Comparison of ENCODE assay signal across 8 cellular contexts in genomic region chr14:52069617-52070431, GRCh38. TPM values are rescaled to one million over a fixed set of nuclear protein-coding genes. Genes with fewer than 3 reads are reported as not detected.
DNase-seq lines count a peak whose midpoint lies in the region; ATAC-seq and TF ChIP-seq lines count a peak whose summit lies in the region.

No MANE protein-coding gene starts in this region.

- no peak for ATAC-seq in central memory CD8-positive, alpha-beta T cell (replicated peaks; ENCODE audit: extremely low read depth, poor library complexity, severe bottlenecking)
- ATAC-seq in HG03521 (IDR thresholded peaks at IDR 0.05; ENCODE audit: unreplicated experiment) = no peak

- H3K27ac Mint-ChIP-seq in activated naive CD4-positive, alpha-beta T cell treated with anti-CD3 and anti-CD28 coated beads for 36 hours = no peak overlapping the region
- H3K27ac Mint-ChIP-seq in central memory CD8-positive, alpha-beta T cell (ENCODE audit: low read depth) = no peak overlapping the region
- H3K27ac Mint-ChIP-seq in type B pancreatic cell = no peak overlapping the region

- peaks cover 27% of the 10 kb centered on the region for H3K4me1 Mint-ChIP-seq in activated naive CD4-positive, alpha-beta T cell treated with anti-CD3 and anti-CD28 coated beads for 36 hours (ENCODE audit: low read depth)
- peaks cover 22% of the 10 kb centered on the region for H3K4me1 Mint-ChIP-seq in central memory CD8-positive, alpha-beta T cell
- peaks cover 21% of the 10 kb centered on the region for H3K4me1 Mint-ChIP-seq in type B pancreatic cell (ENCODE audit: unreplicated experiment)

- H3K27me3 Mint-ChIP-seq in activated naive CD4-positive, alpha-beta T cell treated with anti-CD3 and anti-CD28 coated beads for 36 hours (ENCODE audit: low read depth) = peaks cover 49% of the 10 kb centered on the region
- H3K27me3 Mint-ChIP-seq in central memory CD8-positive, alpha-beta T cell = peaks cover 13% of the 10 kb centered on the region
- H3K27me3 Mint-ChIP-seq in type B pancreatic cell = peaks cover 75% of the 10 kb centered on the region

- no peaks in the 10 kb centered on the region for H3K9me3 Mint-ChIP-seq in activated naive CD4-positive, alpha-beta T cell treated with anti-CD3 and anti-CD28 coated beads for 36 hours
- no peaks in the 10 kb centered on the region for H3K9me3 Mint-ChIP-seq in central memory CD8-positive, alpha-beta T cell
- H3K9me3 Mint-ChIP-seq in type B pancreatic cell = no peaks in the 10 kb centered on the region

- CTCF ChIA-PET in activated naive CD4-positive, alpha-beta T cell treated with anti-CD3 and anti-CD28 coated beads for 36 hours (lab: Charles Lee) = interaction anchor here (0.8 to 1.6 kb wide), 3 partner anchors 11 to 64 kb away, joined by 3 to 4 read pairs (median 3); no protein-coding TSS in a partner anchor

- H3K36me3 Mint-ChIP-seq in activated naive CD4-positive, alpha-beta T cell treated with anti-CD3 and anti-CD28 coated beads for 36 hours (ENCODE audit: low read depth) = no peaks in the 10 kb centered on the region
- H3K36me3 Mint-ChIP-seq in central memory CD8-positive, alpha-beta T cell (ENCODE audit: insufficient read depth) = no peaks in the 10 kb centered on the region
- H3K36me3 Mint-ChIP-seq in type B pancreatic cell = peaks cover 2% of the 10 kb centered on the region

- TF ChIP-seq CTCF in type B pancreatic cell (conservative IDR thresholded peaks at IDR 0.05) = no peak

- H3K4me3 Mint-ChIP-seq in activated naive CD4-positive, alpha-beta T cell treated with anti-CD3 and anti-CD28 coated beads for 36 hours = peak overlapping the region; percentile 38
- H3K4me3 Mint-ChIP-seq in central memory CD8-positive, alpha-beta T cell = peak overlapping the region; percentile 76
- H3K4me3 Mint-ChIP-seq in type B pancreatic cell = peak overlapping the region; percentile 80

- intact Hi-C loops in activated naive CD4-positive, alpha-beta T cell treated with anti-CD3 and anti-CD28 coated beads for 36 hours (cut with micrococcal nuclease) = loop anchor here (5.0 kb wide), 2 partner anchors 73 to 202 kb away; no protein-coding TSS in a partner anchor

- DNase-seq in activated naive CD4-positive, alpha-beta T cell treated with anti-CD3 and anti-CD28 coated beads for 36 hours = peak; percentile 38
- no peak for DNase-seq in activated naive CD4-positive, alpha-beta T cell (lab: John Stamatoyannopoulos, UW)
- no peak for DNase-seq in central memory CD8-positive, alpha-beta T cell (ENCODE audit: low spot score in 2 of 2)
- DNase-seq in lung microvascular endothelial cell (ENCODE audit: low read depth in 2 of 2) (peak; percentile 2 to 11), type B pancreatic cell (ENCODE audit: extremely low spot score, unreplicated experiment) (peak; percentile 72), glomerular visceral epithelial cell (ENCODE audit: extremely low spot score) (no peak)
- no peak for DNase-seq in activated effector memory CD4-positive, alpha-beta T cell treated with Interleukin-2 at 50 U/mL for 16 hours

RNA-seq across cellular contexts. Expression of gene NID2, which starts 1.0 kb away (rescaled TPM):
- not detected for total RNA-seq in activated naive CD4-positive, alpha-beta T cell treated with anti-CD3 and anti-CD28 coated beads for 36 hours
- 9.7 and 10.5 TPM in 2 replicates for total RNA-seq in lung microvascular endothelial cell
- total RNA-seq in type B pancreatic cell (ENCODE audit: low replicate concordance) = 8.3 and 65.7 TPM in 2 replicates

Comparison
In these comparisons a context has a peak if more than half of its experiments do, and no peak if none do; other contexts are left out.
1. DNase-seq: peak in activated naive CD4-positive, alpha-beta T cell treated with anti-CD3 and anti-CD28 coated beads for 36 hours (single experiment), lung microvascular endothelial cell (2 of 2) and type B pancreatic cell (single experiment); none in activated naive CD4-positive, alpha-beta T cell (0 of 4), central memory CD8-positive, alpha-beta T cell (0 of 2), activated effector memory CD4-positive, alpha-beta T cell treated with Interleukin-2 at 50 U/mL for 16 hours (single experiment) and glomerular visceral epithelial cell (single experiment).
2. Peak in every context shown above with its lines, with median percentiles within 50 percentile points of each other: H3K4me3 Mint-ChIP-seq.